Comparison of ENCODE assay signal across 1 cellular context in the genomic region with DNA sequence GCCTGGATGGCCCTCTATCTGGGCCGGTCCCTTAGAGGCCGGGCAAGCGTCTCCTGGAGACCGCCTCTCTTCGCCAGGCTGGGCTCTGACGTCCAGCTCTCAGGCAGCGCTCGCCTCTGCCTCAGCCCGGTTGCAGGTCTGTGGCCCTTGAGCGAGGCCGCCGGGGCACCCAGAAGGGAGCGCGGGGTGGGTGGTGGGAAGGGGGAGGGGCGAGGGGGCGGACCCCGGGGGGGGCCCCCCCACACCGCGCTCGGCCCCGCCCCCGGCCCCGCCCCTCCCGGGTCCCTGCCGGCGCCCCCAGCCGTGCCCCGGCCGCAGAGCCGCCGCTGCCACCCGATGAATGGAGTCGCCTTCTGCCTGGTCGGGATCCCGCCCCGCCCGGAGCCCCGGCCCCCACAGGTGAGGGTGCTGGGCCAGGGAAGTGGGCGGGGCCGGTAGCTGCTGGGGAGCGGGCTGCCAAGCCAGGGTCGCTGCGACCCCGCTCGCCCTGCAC.
TF ChIP-seq lines count a peak whose summit lies in the region.

Gene ARHGAP23, plus strand, starts transcription at position 315 of the 493 bp plus-strand sequence. Its CDS starts 22 bp downstream, at position 337.

TF ChIP-seq in GM12891, 5 proteins besides CTCF, POLR2A, EP300 and RAD21 (continued from another document):
- TF ChIP-seq POLR2AphosphoS5 (IDR thresholded peaks at IDR 0.05; ENCODE audit: low read depth, low read length) (no peak), PAX5 (IDR thresholded peaks at IDR 0.05; ENCODE audit: insufficient read depth, low read length, severe bottlenecking) (no peak)
